Comparison of ENCODE assay signal across 21 cellular contexts in genomic region chr10:70772627-70773026, GRCh38. TPM values are rescaled to one million over a fixed set of nuclear protein-coding genes. Genes with fewer than 3 reads are reported as not detected.
"Had no signal": no experiment of that assay in that cellular context is flagged by ENCODE, and none has a peak within 500 bp of the region (broad histone marks: within the 10 kb centered on the region; RNA-seq: fewer than 3 reads in every experiment).

No MANE protein-coding gene starts in this region.

- H3K4me1 Mint-ChIP-seq: activated CD4-positive, alpha-beta T cell treated with anti-CD3 and anti-CD28 coated beads for 36 hours; activated naive CD4-positive, alpha-beta T cell treated with anti-CD3 and anti-CD28 coated beads, Interleukin-2, amount 50 U/mL, for 24 hours; stimulated activated naive B cell treated with anti-CD40 and anti-IgM and Interleukin-4, amounts not matched to agents 10 μg/mL and 1 μg/mL and 100 μg/mL, for 72 hours had no signal

- H3K27me3 ChIP-seq: body of pancreas, esophagus muscularis mucosa, right lobe of liver had no signal

- H3K36me3 ChIP-seq: esophagus muscularis mucosa, prostate gland, right lobe of liver had no signal

- H3K27me3 Mint-ChIP-seq: activated CD4-positive, alpha-beta T cell treated with anti-CD3 and anti-CD28 coated beads for 36 hours had no signal

- H3K9me3 ChIP-seq: body of pancreas, esophagus muscularis mucosa, prostate gland, right lobe of liver had no signal

- H3K36me3 Mint-ChIP-seq: activated naive CD4-positive, alpha-beta T cell treated with anti-CD3 and anti-CD28 coated beads, Interleukin-2, amount 50 U/mL, for 24 hours; naive thymus-derived CD8-positive, alpha-beta T cell; stimulated activated naive B cell treated with anti-CD40 and anti-IgM and Interleukin-4, amounts not matched to agents 10 μg/mL and 1 μg/mL and 100 μg/mL, for 72 hours had no signal

- H3K4me3 ChIP-seq: body of pancreas, esophagus muscularis mucosa, prostate gland, right lobe of liver had no signal

- H3K27ac ChIP-seq: body of pancreas, esophagus muscularis mucosa, prostate gland, right lobe of liver had no signal

- H3K4me3 Mint-ChIP-seq: activated CD4-positive, alpha-beta T cell treated with anti-CD3 and anti-CD28 coated beads for 36 hours; activated CD8-positive, alpha-beta T cell treated with anti-CD3 and anti-CD28 coated beads, Interleukin-2, amount 10 ng/mL, durations not matched to agents 7 days and 5 days; activated naive CD4-positive, alpha-beta T cell treated with anti-CD3 and anti-CD28 coated beads, Interleukin-2, amount 50 U/mL, for 24 hours; naive thymus-derived CD8-positive, alpha-beta T cell; stimulated activated naive B cell treated with anti-CD40 and anti-IgM and Interleukin-4, amounts not matched to agents 10 μg/mL and 1 μg/mL and 100 μg/mL, for 72 hours had no signal

- H3K27ac Mint-ChIP-seq: activated CD4-positive, alpha-beta T cell treated with anti-CD3 and anti-CD28 coated beads for 36 hours; activated naive CD4-positive, alpha-beta T cell treated with anti-CD3 and anti-CD28 coated beads, Interleukin-2, amount 50 U/mL, for 24 hours; stimulated activated naive B cell treated with anti-CD40 and anti-IgM and Interleukin-4, amounts not matched to agents 10 μg/mL and 1 μg/mL and 100 μg/mL, for 72 hours had no signal

- DNase-seq: activated CD4-positive, alpha-beta T cell treated with anti-CD3 and anti-CD28 coated beads for 36 hours; activated CD8-positive, alpha-beta T cell treated with anti-CD3 and anti-CD28 coated beads, Interleukin-2, amount 10 ng/mL, durations not matched to agents 7 days and 5 days; amniotic stem cell; cerebellar nuclear complex; glutamatergic neuron; occipital lobe; right lobe of liver; stimulated activated CD4-positive, alpha-beta T cell treated with anti-CD3 and anti-CD28 coated beads, Interleukin-1b, Interleukin-23, amount 100 ng/mL, for 48 hours; stimulated activated naive B cell treated with anti-CD40 and anti-IgM and Interleukin-4, amounts not matched to agents 10 μg/mL and 1 μg/mL and 100 μg/mL, for 72 hours; substantia nigra; T-helper 9 cell; trophoblast cell had no signal

- H3K9me3 Mint-ChIP-seq: activated naive CD4-positive, alpha-beta T cell treated with anti-CD3 and anti-CD28 coated beads, Interleukin-2, amount 50 U/mL, for 24 hours; naive thymus-derived CD8-positive, alpha-beta T cell; stimulated activated naive B cell treated with anti-CD40 and anti-IgM and Interleukin-4, amounts not matched to agents 10 μg/mL and 1 μg/mL and 100 μg/mL, for 72 hours had no signal

RNA-seq across cellular contexts. Expression of gene TBATA, which starts 12.6 kb away (rescaled TPM):
- total RNA-seq: activated CD4-positive, alpha-beta T cell treated with anti-CD3 and anti-CD28 coated beads for 36 hours; activated CD8-positive, alpha-beta T cell treated with anti-CD3 and anti-CD28 coated beads, Interleukin-2, amount 10 ng/mL, durations not matched to agents 7 days and 5 days; body of pancreas; dermis microvascular lymphatic vessel endothelial cell; esophagus muscularis mucosa; fibroblast of villous mesenchyme; lung microvascular endothelial cell; mononuclear cell; naive thymus-derived CD8-positive, alpha-beta T cell; occipital lobe; right lobe of liver had no signal
